In the genomic region with DNA sequence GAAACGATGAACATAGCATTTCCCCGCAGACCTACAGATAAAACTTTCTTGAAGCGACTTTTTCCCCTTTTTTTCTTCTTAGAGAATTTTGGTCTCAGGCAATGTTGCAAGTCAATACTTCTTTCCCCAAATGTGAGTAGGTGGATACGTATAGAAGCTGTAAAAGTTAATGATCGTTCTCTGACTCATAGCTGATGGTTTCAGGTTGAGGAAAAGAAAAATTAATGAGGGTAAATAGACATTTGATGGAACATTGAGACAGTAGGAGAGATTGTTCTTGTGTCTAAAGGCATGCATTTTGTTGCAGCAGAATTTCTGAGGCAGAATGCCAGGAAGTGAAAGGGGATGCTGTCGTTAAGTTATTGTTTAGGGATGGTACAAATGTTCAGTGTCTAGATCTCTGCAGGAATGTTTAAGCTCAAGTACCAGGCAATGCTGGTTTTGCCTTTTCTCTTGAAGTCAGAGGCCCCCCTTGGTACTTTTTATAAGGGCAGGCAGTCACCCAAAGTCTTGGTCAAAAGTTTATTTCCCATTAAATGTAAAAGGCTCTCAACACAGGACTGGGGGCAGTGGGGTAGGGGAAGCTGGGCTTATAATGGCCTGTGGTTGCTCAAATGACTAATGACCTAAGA, we compare ENCODE assay signal across 13 cellular contexts. TPM values are rescaled to one million over a fixed set of nuclear protein-coding genes. Genes with fewer than 3 reads are reported as not detected.
DNase-seq lines count a peak whose midpoint lies in the region; TF ChIP-seq lines count a peak whose summit lies in the region.
"Had no signal": no experiment of that assay in that cellular context is flagged by ENCODE, and none has a peak within 500 bp of the region (broad histone marks: within the 10 kb centered on the region; RNA-seq: fewer than 3 reads in every experiment).

No MANE protein-coding gene starts in this region.

- WGBS in mesenchymal stem cell, result 30% methylated on average over 5 of the region's 6 CpGs
- 42% methylated on average over 6 of the region's 6 CpGs for WGBS in prostate gland

- H3K23ac ChIP-seq in mesenchymal stem cell (ENCODE audit: low read length in 2 of 2), result no peak overlapping the region

- peak overlapping the region; percentile 84 for H2AK5ac ChIP-seq in mesenchymal stem cell (ENCODE audit: low read length, severe bottlenecking)

- H2AFZ ChIP-seq in mesenchymal stem cell (ENCODE audit: low read depth, low read length), result no peak overlapping the region

- H3K9ac ChIP-seq in mesenchymal stem cell (ENCODE audit: low read length), result peak overlapping the region; percentile 99
- H3K9ac ChIP-seq: BLaER1 had no signal

- H3K4me3 Mint-ChIP-seq in chondrocyte (ENCODE audit: unreplicated experiment), result no peak overlapping the region

- H3K36me3 ChIP-seq in mesenchymal stem cell (ENCODE audit: control insufficient read depth in 1 of 2, insufficient read depth in 2 of 2, low read depth in 1 of 2, low read length in 2 of 2), result no peaks in the 10 kb centered on the region
- H3K36me3 ChIP-seq in uterus, result no peaks in the 10 kb centered on the region
- H3K36me3 ChIP-seq in prostate gland, result no peaks in the 10 kb centered on the region
- H3K36me3 ChIP-seq: tibial nerve had no signal

- H3K14ac ChIP-seq in mesenchymal stem cell (ENCODE audit: low read length in 2 of 2), result no peak overlapping the region

- no peaks in the 10 kb centered on the region for H3K9me3 Mint-ChIP-seq in chondrocyte (ENCODE audit: low read depth)

- peaks cover 5% of the 10 kb centered on the region for H3K36me3 Mint-ChIP-seq in chondrocyte (ENCODE audit: low read depth)

- peak overlapping the region in 1 of 2 experiments; percentile 34 for H3K18ac ChIP-seq in mesenchymal stem cell (ENCODE audit: low read depth in 1 of 2, low read length in 2 of 2)

- H2BK5ac ChIP-seq in mesenchymal stem cell (ENCODE audit: low read depth, low read length, poor library complexity, severe bottlenecking), result no peak overlapping the region

- H2BK12ac ChIP-seq in mesenchymal stem cell (ENCODE audit: low read length in 2 of 2), result peak overlapping the region in 1 of 2 experiments; percentile 14

- H3K9me3 ChIP-seq in AG04450 (ENCODE audit: control insufficient read depth, insufficient read depth, low read length), result no peaks in the 10 kb centered on the region
- H3K9me3 ChIP-seq in mesenchymal stem cell (ENCODE audit: control insufficient read depth, low read length), result no peaks in the 10 kb centered on the region
- no peaks in the 10 kb centered on the region for H3K9me3 ChIP-seq in uterus
- no peaks in the 10 kb centered on the region for H3K9me3 ChIP-seq in prostate gland
- H3K9me3 ChIP-seq: BLaER1, tibial nerve had no signal

- H3K27ac ChIP-seq in AG04450 (ENCODE audit: low read depth, low read length) (peak overlapping the region; percentile 22), mesenchymal stem cell (ENCODE audit: low read length, poor library complexity, severe bottlenecking) (peak overlapping the region; percentile 97), uterus (no peak overlapping the region), prostate gland (no peak overlapping the region)
- H3K27ac ChIP-seq: BLaER1, tibial nerve had no signal

- POLR2A ChIA-PET in AG04450 (lab: Yijun Ruan, JAX), result interaction anchor here (0.6 to 1.2 kb wide), 3 partner anchors 9 to 142 kb away, joined by 5 to 18 read pairs (median 9); a partner anchor contains a TSS

- no peak overlapping the region for H4K8ac ChIP-seq in mesenchymal stem cell (ENCODE audit: low read length)

- CTCF ChIA-PET in AG04450 (lab: Charles Lee), result interaction anchor here (0.6 to 1.4 kb wide), 4 partner anchors 9 to 1979 kb away, joined by 3 to 5 read pairs (median 4); a partner anchor contains a TSS

- no peak overlapping the region for H3K4me3 ChIP-seq in AG04450 (ENCODE audit: low read depth, low read length)
- H3K4me3 ChIP-seq in mesenchymal stem cell (ENCODE audit: insufficient read depth in 1 of 2, low read depth in 1 of 2, low read length in 2 of 2), result peak overlapping the region in 1 of 2 experiments; percentile 47
- no peak overlapping the region for H3K4me3 ChIP-seq in uterus
- H3K4me3 ChIP-seq in prostate gland, result no peak overlapping the region
- H3K4me3 ChIP-seq: BLaER1, tibial nerve had no signal

- TF ChIP-seq CTCF in AG04450 (IDR thresholded peaks at IDR 0.05; ENCODE audit: low read depth, low read length), result no peak
- no peak for TF ChIP-seq CTCF in chondrocyte (IDR thresholded peaks at IDR 0.05)
- no peak for TF ChIP-seq CTCF in uterus (IDR thresholded peaks at IDR 0.05)
- no peak for TF ChIP-seq CTCF in prostate gland (IDR thresholded peaks at IDR 0.05)

- no peaks in the 10 kb centered on the region for H3K27me3 Mint-ChIP-seq in chondrocyte (ENCODE audit: low read depth)

- no peaks in the 10 kb centered on the region for H3K79me1 ChIP-seq in mesenchymal stem cell (replicated peaks; ENCODE audit: low read length, poor library complexity, severe bottlenecking)

- H3K4me1 Mint-ChIP-seq in chondrocyte (ENCODE audit: low read depth), result peaks cover 90% of the 10 kb centered on the region

- H3K27ac Mint-ChIP-seq in chondrocyte (ENCODE audit: unreplicated experiment), result peak overlapping the region; percentile 97

- H2BK120ac ChIP-seq in mesenchymal stem cell (ENCODE audit: low read depth, low read length), result no peak overlapping the region

- TF ChIP-seq POLR2A in uterus (IDR thresholded peaks at IDR 0.05) (no peak), prostate gland (IDR thresholded peaks at IDR 0.05) (no peak)

- no peak overlapping the region for H2BK15ac ChIP-seq in mesenchymal stem cell (ENCODE audit: low read depth, poor library complexity, severe bottlenecking)

- intact Hi-C loops in uterus (cut with DNase I; ENCODE audit: low total_unique reads), result loop anchor here (10.0 kb wide), 2 partner anchors 95 to 165 kb away; no protein-coding TSS in a partner anchor
- intact Hi-C loops in prostate gland (cut with DNase I), result loop anchor here (5.0 to 10.0 kb wide), 2 partner anchors 48 to 395 kb away; no protein-coding TSS in a partner anchor
- intact Hi-C loops in posterior cingulate gyrus (cut with DNase I), result loop anchor here (5.0 kb wide), 1 partner anchor 43 kb away; no protein-coding TSS in a partner anchor

- DNase-seq in AG04450 (ENCODE audit: low read depth, low spot score), result no peak
- DNase-seq in LHCN-M2 (ENCODE audit: low read depth), result peak; percentile 48
- DNase-seq in chondrocyte (ENCODE audit: low spot score), result no peak
- peak; percentile 58 for DNase-seq in mesenchymal stem cell
- no peak for DNase-seq in activated CD4-positive, alpha-beta T cell treated with anti-CD3 and anti-CD28 coated beads for 4 hours
- DNase-seq in uterus, result no peak
- no peak for DNase-seq in prostate gland (ENCODE audit: low spot score)
- DNase-seq in posterior cingulate gyrus, result no peak
- DNase-seq: cortex of kidney, NCI-H1694, nucleus accumbens had no signal

- H4K91ac ChIP-seq in mesenchymal stem cell (ENCODE audit: low read length), result no peak overlapping the region

- H3K4me2 ChIP-seq in mesenchymal stem cell (ENCODE audit: low read length, poor library complexity, severe bottlenecking), result peak overlapping the region; percentile 29
- H3K4me2 ChIP-seq: BLaER1 had no signal

- H3K27me3 ChIP-seq in AG04450 (ENCODE audit: control insufficient read depth, insufficient read depth, low read length) (no peaks in the 10 kb centered on the region), mesenchymal stem cell (ENCODE audit: control insufficient read depth in 1 of 2, insufficient read depth in 1 of 2, low read length in 2 of 2) (no peaks in the 10 kb centered on the region), uterus (no peaks in the 10 kb centered on the region), prostate gland (replicated peaks; ENCODE audit: insufficient read depth) (no peaks in the 10 kb centered on the region)
- H3K27me3 ChIP-seq: BLaER1, tibial nerve had no signal

- H3K4me1 ChIP-seq in mesenchymal stem cell (ENCODE audit: control insufficient read depth, insufficient read depth, low read depth, low read length) (peaks cover 14% of the 10 kb centered on the region), uterus (peaks cover 0 to 12% of the 10 kb centered on the region in 2 donors), prostate gland (replicated peaks) (peaks cover 6% of the 10 kb centered on the region)

- no peak overlapping the region for H3K4ac ChIP-seq in mesenchymal stem cell (ENCODE audit: low read depth in 1 of 2, low read length in 2 of 2)

RNA-seq across cellular contexts. Expression of a gene that starts 9.3 kb away (rescaled TPM):
- polyA plus RNA-seq in AG04450 (2011; rRNA removed), result 6.3 and 7.7 TPM in 2 replicates
- polyA minus RNA-seq in AG04450 (2011; rRNA and poly(A)+ RNA removed), result 16.8 and 17.0 TPM in 2 replicates
- total RNA-seq in LHCN-M2 (2014; rRNA removed) (2.9 and 3.4 TPM in 2 replicates), chondrocyte (30.9 to 42.3 TPM (median 34.4 TPM) in 3 replicates), uterus (10 to 100 TPM; 12.7 to 59.9 (median 16.1) TPM), prostate gland (10 to 100 TPM in 1 of 2 donors, 1 to 10 TPM in 1; 9.8 to 29.8 TPM)
- 6.2 TPM for polyA plus RNA-seq in LHCN-M2 (2012)
- polyA plus RNA-seq in mesenchymal stem cell (2013, experiment 1 of 2), result 35.0 TPM
- 36.7 TPM for polyA plus RNA-seq in mesenchymal stem cell (2013, experiment 2 of 2)

Comparison
In these comparisons a context has a peak if more than half of its experiments do, and no peak if none do; other contexts are left out.
1. DNase-seq: peak in LHCN-M2 (single experiment) and mesenchymal stem cell (single experiment); none in AG04450 (single experiment), chondrocyte (single experiment), activated CD4-positive, alpha-beta T cell treated with anti-CD3 and anti-CD28 coated beads for 4 hours (0 of 2), uterus (0 of 2), prostate gland (single experiment) and posterior cingulate gyrus (0 of 10).
2. H3K27ac ChIP-seq: peak in AG04450 (single experiment) and mesenchymal stem cell (single experiment); none in uterus (0 of 2) and prostate gland (0 of 2).